Comparison of ENCODE assay signal across 24 cellular contexts in genomic region chr12:54455760-54456469, GRCh38. TPM values are rescaled to one million over a fixed set of nuclear protein-coding genes. Genes with fewer than 3 reads are reported as not detected.
DNase-seq lines count a peak whose midpoint lies in the region; ATAC-seq, FAIRE-seq and TF ChIP-seq lines count a peak whose summit lies in the region.
"Had no signal": no experiment of that assay in that cellular context is flagged by ENCODE, and none has a peak within 500 bp of the region (broad histone marks: within the 10 kb centered on the region; RNA-seq: fewer than 3 reads in every experiment).

No MANE protein-coding gene starts in this region.

- H3K9ac ChIP-seq in liver (ENCODE audit: low read depth in 1 of 2, low read length in 2 of 2) (no peak overlapping the region), HepG2 (ENCODE audit: insufficient read depth, low read depth, low read length) (no peak overlapping the region), astrocyte (ENCODE audit: low read length) (no peak overlapping the region)

- H3K4me1 ChIP-seq in liver (ENCODE audit: control insufficient read depth in 4 of 4, insufficient read depth in 4 of 4, low read length in 3 of 4): peaks cover 3 to 13% (median 6%) of the 10 kb centered on the region in 4 donors
- no peaks in the 10 kb centered on the region for H3K4me1 ChIP-seq in HepG2 (ENCODE audit: insufficient read depth, low read length)
- no peaks in the 10 kb centered on the region for H3K4me1 ChIP-seq in astrocyte (ENCODE audit: insufficient read depth, low read length)
- peaks cover 0 to 3% (median 0%) of the 10 kb centered on the region in 4 donors for H3K4me1 ChIP-seq in right lobe of liver

- H4K20me1 ChIP-seq in HepG2 (ENCODE audit: insufficient read depth, low read length): no peaks in the 10 kb centered on the region
- H4K20me1 ChIP-seq in astrocyte (ENCODE audit: insufficient read depth, low read length): no peaks in the 10 kb centered on the region

- CTCF ChIA-PET in HepG2 (lab: Yijun Ruan, JAX; ENCODE audit: low intra/inter-chr PET ratio, low total read pairs): no interaction called here

- intact Hi-C loops in HepG2 (cut with micrococcal nuclease; ENCODE audit: unreplicated experiment): no loop called here
- intact Hi-C loops in right lobe of liver (cut with DNase I): no loop called here

- H3K27ac ChIP-seq in liver (ENCODE audit: low read depth in 1 of 2, low read length in 2 of 2) (no peak overlapping the region), HepG2 (ENCODE audit: extremely low read length, insufficient read depth, low read length) (no peak overlapping the region), astrocyte (ENCODE audit: low read depth, low read length) (no peak overlapping the region), right lobe of liver (no peak overlapping the region)
- H3K27ac ChIP-seq: HL-60 had no signal

- H3K9me3 Mint-ChIP-seq in astrocyte (ENCODE audit: unreplicated experiment): no peaks in the 10 kb centered on the region
- H3K9me3 Mint-ChIP-seq: CD4-positive, alpha-beta T cell; GM23338; HFFc6 had no signal

- DNase-seq in HepG2 (ENCODE audit: low spot score) (no peak), astrocyte (ENCODE audit: low read depth) (no peak), right lobe of liver (no peak), DMS79 treated with DMSO at 0.1 percent for 48 hours (lab: John Stamatoyannopoulos, UW) (no peak)
- DNase-seq: ACHN; Caco-2; CD4-positive, alpha-beta T cell; GF-D8; HCEC 1CT; HFFc6; IMR-90 had no signal

- H3K9me3 ChIP-seq in liver (ENCODE audit: control insufficient read depth in 4 of 4, low read length in 3 of 4) (no peaks in the 10 kb centered on the region), HepG2 (ENCODE audit: low read length) (no peaks in the 10 kb centered on the region), astrocyte (ENCODE audit: insufficient read depth, low read depth, low read length) (no peaks in the 10 kb centered on the region), right lobe of liver (no peaks in the 10 kb centered on the region)
- H3K9me3 ChIP-seq: Caco-2 had no signal

- H3K27me3 ChIP-seq in liver (ENCODE audit: control insufficient read depth in 4 of 4, insufficient read depth in 4 of 4, low read length in 3 of 4) (no peaks in the 10 kb centered on the region), HepG2 (ENCODE audit: control insufficient read depth in 1 of 2, insufficient read depth in 2 of 2, low read length in 2 of 2) (peaks cover 0 to 14% of the 10 kb centered on the region in 2 experiments; a peak in 2 of 5 replicates), astrocyte (ENCODE audit: insufficient read depth, low read length) (peaks cover 6% of the 10 kb centered on the region), right lobe of liver (no peaks in the 10 kb centered on the region)

- TF ChIP-seq EP300 in HepG2 (IDR thresholded peaks at IDR 0.05; ENCODE audit: low read depth in 2 of 2, low read length in 2 of 2): no peak
- no peak for TF ChIP-seq EP300 in HepG2 (CRISPR knock-in tag; IDR thresholded peaks at IDR 0.05; ENCODE audit: borderline replicate concordance)

- in situ Hi-C loops in HepG2 (cut with HindIII; ENCODE audit: extremely low pct_ligation_motif_present, low pct_unique_long_range_greater_than_20kb): no loop called here

- TF ChIP-seq CTCF in liver (IDR thresholded peaks at IDR 0.05; ENCODE audit: low read depth, low read length, missing input control): no peak
- TF ChIP-seq CTCF in HepG2 (CRISPR knock-in tag; IDR thresholded peaks at IDR 0.05): no peak
- TF ChIP-seq CTCF in astrocyte (IDR thresholded peaks at IDR 0.05; ENCODE audit: insufficient read depth, low read depth, low read length): no peak
- TF ChIP-seq CTCF in right lobe of liver (IDR thresholded peaks at IDR 0.05): no peak

- ATAC-seq in HepG2: no peak
- peak; percentile 39 to 85 (median 59) for ATAC-seq in right lobe of liver
- no peak for ATAC-seq in GM21423 (IDR thresholded peaks at IDR 0.05; ENCODE audit: unreplicated experiment)
- ATAC-seq in GM21515 (IDR thresholded peaks at IDR 0.05; ENCODE audit: unreplicated experiment): no peak
- ATAC-seq: GM23338, K562 had no signal

- POLR2A ChIA-PET in HepG2 (lab: Yijun Ruan, JAX): no interaction called here

- peaks cover 16% of the 10 kb centered on the region for H3K27me3 Mint-ChIP-seq in astrocyte (ENCODE audit: low read depth, unreplicated experiment)

- FAIRE-seq in HepG2 (lab: Jason Lieb, UNC): no peak
- peak; percentile 32 for FAIRE-seq in astrocyte (lab: Jason Lieb, UNC)
- FAIRE-seq: A204.1, D721Med, GM19239, H54, K562 had no signal

- no peaks in the 10 kb centered on the region for H3K4me1 Mint-ChIP-seq in astrocyte (ENCODE audit: low read depth, unreplicated experiment)

- TF ChIP-seq POLR2A in HepG2 (IDR thresholded peaks at IDR 0.05; ENCODE audit: insufficient read depth in 1 of 2, low read depth in 2 of 2, low read length in 2 of 2) (no peak), right lobe of liver (IDR thresholded peaks at IDR 0.05) (no peak)

- H3K4me3 ChIP-seq in liver (ENCODE audit: low read depth in 1 of 3, low read length in 3 of 3) (no peak overlapping the region), HepG2 (replicated peaks in 1 of 3; ENCODE audit: insufficient read depth in 1 of 3, low read depth in 2 of 3, low read length in 3 of 3) (no peak overlapping the region), astrocyte (ENCODE audit: insufficient read depth, low read depth, low read length) (no peak overlapping the region), right lobe of liver (no peak overlapping the region)
- H3K4me3 ChIP-seq: GM23338, K562 had no signal

- no peak overlapping the region for H3K4me3 Mint-ChIP-seq in astrocyte (ENCODE audit: unreplicated experiment)
- H3K4me3 Mint-ChIP-seq: CD4-positive, alpha-beta T cell; GM23338; HFFc6 had no signal

- no peak overlapping the region for H2AFZ ChIP-seq in HepG2 (ENCODE audit: low read length)
- no peak overlapping the region for H2AFZ ChIP-seq in astrocyte (ENCODE audit: low read depth, low read length)
- H2AFZ ChIP-seq: GM23338 had no signal

- TF ChIP-seq RAD21 in liver (IDR thresholded peaks at IDR 0.05) (no peak), HepG2 (CRISPR knock-in tag; IDR thresholded peaks at IDR 0.05) (no peak)

- H3K4me2 ChIP-seq in HepG2 (ENCODE audit: low read depth, low read length) (no peak overlapping the region), astrocyte (ENCODE audit: low read length) (no peak overlapping the region)
- H3K4me2 ChIP-seq: GM23338 had no signal

- BruUV-seq in HepG2 (replicated peaks; lab: Mats Ljungman, UMichigan): no TSS peak

- H3K79me2 ChIP-seq in HepG2 (ENCODE audit: insufficient read depth, low read length) (no peaks in the 10 kb centered on the region), astrocyte (ENCODE audit: insufficient read depth, low read length) (no peaks in the 10 kb centered on the region)

- no peaks in the 10 kb centered on the region for H3K36me3 Mint-ChIP-seq in astrocyte (ENCODE audit: low read depth, unreplicated experiment)

- no peak overlapping the region for H3K27ac Mint-ChIP-seq in astrocyte (ENCODE audit: unreplicated experiment)
- H3K27ac Mint-ChIP-seq: CD4-positive, alpha-beta T cell; GM23338; HFFc6 had no signal

- no peaks in the 10 kb centered on the region for H3K36me3 ChIP-seq in liver (ENCODE audit: control insufficient read depth in 4 of 4, insufficient read depth in 3 of 4, low read depth in 1 of 4, low read length in 3 of 4)
- no peaks in the 10 kb centered on the region for H3K36me3 ChIP-seq in HepG2 (replicated peaks in 1 of 2; ENCODE audit: control insufficient read depth in 1 of 2, insufficient read depth in 2 of 2, low read length in 2 of 2)
- no peaks in the 10 kb centered on the region for H3K36me3 ChIP-seq in astrocyte (ENCODE audit: insufficient read depth, low read length)
- no peaks in the 10 kb centered on the region for H3K36me3 ChIP-seq in right lobe of liver

RNA-seq across cellular contexts. Expression of gene GTSF1, which starts 17.5 kb away (rescaled TPM):
- total RNA-seq in liver: under 1 TPM; 0.33 to 0.89 TPM
- polyA plus RNA-seq in liver: under 1 TPM in 1 of 2 donors, not detected in 1; 0.57 TPM
- not detected in 2 replicates for total RNA-seq in HepG2 (2016; rRNA removed; fragmentation: Illumina TruSeq; extraction: Trizol)
- not detected in 2 replicates for total RNA-seq in HepG2 (2016; cell fraction: cytosol; rRNA removed; fragmentation: Illumina TruSeq; extraction: Trizol; ENCODE audit: low read depth)
- not detected in 2 replicates for total RNA-seq in HepG2 (2016; cell fraction: insoluble cytoplasmic fraction; rRNA removed; fragmentation: Illumina TruSeq; extraction: Trizol)
- total RNA-seq in HepG2 (2016; cell fraction: membrane; rRNA removed; fragmentation: Illumina TruSeq; extraction: Trizol): not detected in 2 replicates
- total RNA-seq in HepG2 (2016; cell fraction: nucleus; rRNA removed; fragmentation: Illumina TruSeq; extraction: Trizol): not detected in 2 replicates
- polyA plus RNA-seq in HepG2 (2011; rRNA removed): not detected in 2 replicates
- polyA plus RNA-seq in HepG2 (2011; cell fraction: cytosol; rRNA removed): not detected in 2 replicates
- polyA plus RNA-seq in HepG2 (2011; cell fraction: nucleus; rRNA removed): not detected in 2 replicates
- polyA plus RNA-seq in HepG2 (2012): not detected in 2 replicates
- not detected in 2 replicates for polyA plus RNA-seq in HepG2 (2016; cell fraction: cytosol; fragmentation: Illumina TruSeq; extraction: Trizol; ENCODE audit: low read depth)
- polyA plus RNA-seq in HepG2 (2016; cell fraction: insoluble cytoplasmic fraction; fragmentation: Illumina TruSeq; extraction: Trizol; ENCODE audit: low read depth): not detected in 2 replicates
- not detected in 2 replicates for polyA plus RNA-seq in HepG2 (2016; cell fraction: membrane; fragmentation: Illumina TruSeq; extraction: Trizol; ENCODE audit: low read depth)
- not detected in 2 replicates for polyA plus RNA-seq in HepG2 (2016; cell fraction: nucleus; fragmentation: Illumina TruSeq; extraction: Trizol; ENCODE audit: insufficient read depth, low read depth)
- polyA minus RNA-seq in HepG2 (2011; rRNA and poly(A)+ RNA removed; ENCODE audit: low replicate concordance): 0.21 TPM in 1 of 2 replicates, not detected in the other
- polyA minus RNA-seq in HepG2 (2011; cell fraction: cytosol; rRNA and poly(A)+ RNA removed): not detected in 2 replicates
- not detected in 2 replicates for polyA minus RNA-seq in HepG2 (2011; cell fraction: nucleus; rRNA and poly(A)+ RNA removed)
- not detected in 2 replicates for total RNA-seq in astrocyte
- total RNA-seq in right lobe of liver: under 1 TPM in 1 of 6 experiments, not detected in 5; 0.51 TPM
- total RNA-seq: Caco-2, Daoy, GM23338, HFFc6, IMR-90 had no signal
- polyA plus RNA-seq: BJ, IMR-90 had no signal

RNA-seq across cellular contexts. Expression of gene ITGA5, which starts 36.8 kb away (rescaled TPM):
- total RNA-seq in liver: 10 to 100 TPM; 52.2 to 60.7 TPM
- 10 to 100 TPM; 26.6 to 27.1 TPM for polyA plus RNA-seq in liver
- total RNA-seq in HepG2 (2016; rRNA removed; fragmentation: Illumina TruSeq; extraction: Trizol): 0.20 and 0.28 TPM in 2 replicates
- not detected in 2 replicates for total RNA-seq in HepG2 (2016; cell fraction: cytosol; rRNA removed; fragmentation: Illumina TruSeq; extraction: Trizol; ENCODE audit: low read depth)
- total RNA-seq in HepG2 (2016; cell fraction: insoluble cytoplasmic fraction; rRNA removed; fragmentation: Illumina TruSeq; extraction: Trizol): 0.17 TPM in 1 of 2 replicates, not detected in the other
- 0.34 TPM in 1 of 2 replicates, not detected in the other for total RNA-seq in HepG2 (2016; cell fraction: membrane; rRNA removed; fragmentation: Illumina TruSeq; extraction: Trizol)
- total RNA-seq in HepG2 (2016; cell fraction: nucleus; rRNA removed; fragmentation: Illumina TruSeq; extraction: Trizol): 0.28 and 0.78 TPM in 2 replicates
- 0.40 and 0.52 TPM in 2 replicates for polyA plus RNA-seq in HepG2 (2011; rRNA removed)
- polyA plus RNA-seq in HepG2 (2011; cell fraction: cytosol; rRNA removed): 0.18 and 0.23 TPM in 2 replicates
- polyA plus RNA-seq in HepG2 (2011; cell fraction: nucleus; rRNA removed): 0.45 and 0.80 TPM in 2 replicates
- polyA plus RNA-seq in HepG2 (2012): 0.12 TPM in 1 of 2 replicates, not detected in the other
- polyA plus RNA-seq in HepG2 (2016; cell fraction: cytosol; fragmentation: Illumina TruSeq; extraction: Trizol; ENCODE audit: low read depth): not detected in 2 replicates
- polyA plus RNA-seq in HepG2 (2016; cell fraction: insoluble cytoplasmic fraction; fragmentation: Illumina TruSeq; extraction: Trizol; ENCODE audit: low read depth): 0.04 and 0.12 TPM in 2 replicates
- not detected in 2 replicates for polyA plus RNA-seq in HepG2 (2016; cell fraction: membrane; fragmentation: Illumina TruSeq; extraction: Trizol; ENCODE audit: low read depth)
- polyA plus RNA-seq in HepG2 (2016; cell fraction: nucleus; fragmentation: Illumina TruSeq; extraction: Trizol; ENCODE audit: insufficient read depth, low read depth): 0.46 and 0.53 TPM in 2 replicates
- polyA minus RNA-seq in HepG2 (2011; rRNA and poly(A)+ RNA removed; ENCODE audit: low replicate concordance): 0.34 and 75.5 TPM in 2 replicates
- 0.53 and 0.99 TPM in 2 replicates for polyA minus RNA-seq in HepG2 (2011; cell fraction: cytosol; rRNA and poly(A)+ RNA removed)
- 0.52 and 1.2 TPM in 2 replicates for polyA minus RNA-seq in HepG2 (2011; cell fraction: nucleus; rRNA and poly(A)+ RNA removed)
- total RNA-seq in astrocyte: 317 and 382 TPM in 2 replicates
- 10 to 100 TPM; 31.2 to 75.6 (median 35.5) TPM for total RNA-seq in right lobe of liver

RNA-seq across cellular contexts. Expression of gene NCKAP1L, which starts 41.6 kb away (rescaled TPM):
- total RNA-seq in liver: 10 to 100 TPM; 12.4 to 32.0 TPM
- polyA plus RNA-seq in liver: 1 to 10 TPM; 1.3 to 4.6 TPM
- total RNA-seq in HepG2 (2016; rRNA removed; fragmentation: Illumina TruSeq; extraction: Trizol): not detected in 2 replicates
- not detected in 2 replicates for total RNA-seq in HepG2 (2016; cell fraction: cytosol; rRNA removed; fragmentation: Illumina TruSeq; extraction: Trizol; ENCODE audit: low read depth)
- total RNA-seq in HepG2 (2016; cell fraction: insoluble cytoplasmic fraction; rRNA removed; fragmentation: Illumina TruSeq; extraction: Trizol): not detected in 2 replicates
- not detected in 2 replicates for total RNA-seq in HepG2 (2016; cell fraction: membrane; rRNA removed; fragmentation: Illumina TruSeq; extraction: Trizol)
- not detected in 2 replicates for total RNA-seq in HepG2 (2016; cell fraction: nucleus; rRNA removed; fragmentation: Illumina TruSeq; extraction: Trizol)
- polyA plus RNA-seq in HepG2 (2011; rRNA removed): not detected in 2 replicates
- polyA plus RNA-seq in HepG2 (2011; cell fraction: cytosol; rRNA removed): 0.01 and 0.08 TPM in 2 replicates
- 0.11 and 0.14 TPM in 2 replicates for polyA plus RNA-seq in HepG2 (2011; cell fraction: nucleus; rRNA removed)
- polyA plus RNA-seq in HepG2 (2012): not detected in 2 replicates
- not detected in 2 replicates for polyA plus RNA-seq in HepG2 (2016; cell fraction: cytosol; fragmentation: Illumina TruSeq; extraction: Trizol; ENCODE audit: low read depth)
- not detected in 2 replicates for polyA plus RNA-seq in HepG2 (2016; cell fraction: insoluble cytoplasmic fraction; fragmentation: Illumina TruSeq; extraction: Trizol; ENCODE audit: low read depth)
- polyA plus RNA-seq in HepG2 (2016; cell fraction: membrane; fragmentation: Illumina TruSeq; extraction: Trizol; ENCODE audit: low read depth): not detected in 2 replicates
- polyA plus RNA-seq in HepG2 (2016; cell fraction: nucleus; fragmentation: Illumina TruSeq; extraction: Trizol; ENCODE audit: insufficient read depth, low read depth): not detected in 2 replicates
- polyA minus RNA-seq in HepG2 (2011; rRNA and poly(A)+ RNA removed; ENCODE audit: low replicate concordance): 0.08 and 0.26 TPM in 2 replicates
- polyA minus RNA-seq in HepG2 (2011; cell fraction: cytosol; rRNA and poly(A)+ RNA removed): not detected in 2 replicates
- not detected in 2 replicates for polyA minus RNA-seq in HepG2 (2011; cell fraction: nucleus; rRNA and poly(A)+ RNA removed)
- total RNA-seq in astrocyte: 0.16 TPM in 1 of 2 replicates, not detected in the other
- total RNA-seq in right lobe of liver: 10 to 100 TPM in 1 of 6 experiments, 1 to 10 TPM in 5; 6.3 to 17.5 (median 7.8) TPM
- total RNA-seq: Caco-2, GM23338, HT1080, IMR-90 had no signal
- polyA plus RNA-seq: GM23338, IMR-90 had no signal

Comparison
In these comparisons a context has a peak if more than half of its experiments do, and no peak if none do; other contexts are left out.
1. ATAC-seq: peak in right lobe of liver (4 of 4); none in HepG2 (single experiment), GM21423 (single experiment) and GM21515 (single experiment).
2. RNA of gene ITGA5, which starts 36.8 kb away (total RNA-seq): 317 to 382 TPM in astrocyte, 52.2 to 60.7 TPM in liver and 31.2 to 75.6 TPM in right lobe of liver; 0.17 to 0.78 TPM in HepG2; every median in the first group is over 10 times any median in the second.